ENCODE assay signal across 1 cellular context in the genomic region with DNA sequence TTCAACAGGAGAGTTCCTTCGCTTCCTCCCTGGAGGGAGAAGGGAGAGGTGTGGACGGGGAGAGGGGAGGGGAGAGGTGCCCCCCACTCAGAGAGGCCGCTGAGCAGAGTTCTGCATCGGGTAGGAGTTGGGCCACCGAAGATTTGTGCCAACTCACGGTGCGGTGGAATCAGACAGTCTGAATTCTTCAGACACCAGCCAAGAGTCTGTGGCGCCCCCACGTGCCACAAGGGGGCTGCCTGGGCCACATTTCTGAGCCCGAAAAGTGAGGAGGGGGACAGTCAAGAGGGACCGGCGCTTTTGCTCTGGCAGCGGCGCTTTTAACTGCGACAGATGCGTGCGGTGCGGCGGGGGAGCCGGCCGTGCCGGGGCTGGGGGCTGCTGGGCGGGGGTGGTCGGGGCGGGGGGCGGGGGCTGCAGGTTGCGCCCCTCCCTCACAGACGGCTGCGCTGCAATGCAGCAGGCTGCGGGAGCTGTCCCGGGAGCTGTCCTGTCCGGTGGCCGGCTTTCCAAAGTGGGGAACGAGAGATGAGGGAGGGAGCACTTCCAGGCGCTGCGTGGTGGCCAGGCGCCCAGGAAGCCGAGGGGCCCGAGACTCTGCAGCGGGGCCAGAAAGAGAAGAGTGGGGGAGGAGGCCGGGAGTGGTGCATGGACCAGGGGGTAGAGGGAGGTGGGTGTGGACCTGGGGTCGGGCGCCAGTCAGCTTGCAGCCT.
TF ChIP-seq lines count a peak whose summit lies in the region.

No MANE protein-coding gene starts in this region.

TF ChIP-seq in WTC11, 78 proteins besides CTCF, POLR2A, EP300 and RAD21 (continued from another document):
- TF ChIP-seq, protein P1, sequence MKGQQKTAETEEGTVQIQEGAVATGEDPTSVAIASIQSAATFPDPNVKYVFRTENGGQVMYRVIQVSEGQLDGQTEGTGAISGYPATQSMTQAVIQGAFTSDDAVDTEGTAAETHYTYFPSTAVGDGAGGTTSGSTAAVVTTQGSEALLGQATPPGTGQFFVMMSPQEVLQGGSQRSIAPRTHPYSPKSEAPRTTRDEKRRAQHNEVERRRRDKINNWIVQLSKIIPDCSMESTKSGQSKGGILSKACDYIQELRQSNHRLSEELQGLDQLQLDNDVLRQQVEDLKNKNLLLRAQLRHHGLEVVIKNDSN (CRISPR knock-in tag; IDR thresholded peaks at IDR 0.05) = no peak
